19 cellular contexts compared by ENCODE assay signal in genomic region chr9:80158150-80158549, GRCh38.
DNase-seq lines count a peak whose midpoint lies in the region; ATAC-seq and TF ChIP-seq lines count a peak whose summit lies in the region.
"Had no signal": no experiment of that assay in that cellular context is flagged by ENCODE, and none has a peak within 500 bp of the region (broad histone marks: within the 10 kb centered on the region; RNA-seq: fewer than 3 reads in every experiment).

No MANE protein-coding gene starts in this region.

- H3K4me3 ChIP-seq in hepatocyte: no peak overlapping the region
- H3K4me3 ChIP-seq: A549, GM23338 had no signal

- H2AFZ ChIP-seq in hepatocyte: no peak overlapping the region
- H2AFZ ChIP-seq: GM23338 had no signal

- H3K27ac ChIP-seq in hepatocyte: no peak overlapping the region
- H3K27ac ChIP-seq: A549 had no signal

- H3K9me2 ChIP-seq in hepatocyte (replicated peaks; ENCODE audit: insufficient read depth): no peaks in the 10 kb centered on the region

- H3K79me2 ChIP-seq in hepatocyte: no peaks in the 10 kb centered on the region

- H4K20me1 ChIP-seq in hepatocyte (ENCODE audit: insufficient read depth, poor library complexity, severe bottlenecking): no peaks in the 10 kb centered on the region

- no peaks in the 10 kb centered on the region for H3K27me3 ChIP-seq in hepatocyte

- no peaks in the 10 kb centered on the region for H3K27me3 Mint-ChIP-seq in stimulated activated memory B cell treated with anti-CD40 and anti-IgM and Interleukin-4, amounts not matched to agents 10 μg/mL and 1 μg/mL and 100 μg/mL, for 72 hours

- ATAC-seq in stimulated activated memory B cell treated with anti-CD40 and anti-IgM and Interleukin-4, amounts not matched to agents 10 μg/mL and 1 μg/mL and 100 μg/mL, for 72 hours: no peak
- no peak for ATAC-seq in GM21786 (IDR thresholded peaks at IDR 0.05; ENCODE audit: unreplicated experiment)
- ATAC-seq: A549, left cardiac atrium, Panc1 had no signal

- H3K27ac Mint-ChIP-seq in stimulated activated memory B cell treated with anti-CD40 and anti-IgM and Interleukin-4, amounts not matched to agents 10 μg/mL and 1 μg/mL and 100 μg/mL, for 72 hours: peak overlapping the region; percentile 82
- H3K27ac Mint-ChIP-seq: activated naive CD8-positive, alpha-beta T cell; CD4-positive, alpha-beta T cell; GM23338 had no signal

- 33% methylated on average over 5 of the region's 5 CpGs for WGBS in hepatocyte (ENCODE audit: low lambda C conversion rate, missing lambda C conversion rate)

- peak; percentile 11 for DNase-seq in NCI-H2171 treated with DMSO at 0.1 percent for 48 hours (lab: John Stamatoyannopoulos, UW)
- DNase-seq in NCI-H2171 (lab: John Stamatoyannopoulos, UW): no peak
- peak; percentile 4 for DNase-seq in NCI-H526 treated with DMSO at 0.1 percent for 48 hours (lab: John Stamatoyannopoulos, UW)
- DNase-seq in hepatocyte (ENCODE audit: low spot score): peak; percentile 30
- no peak for DNase-seq in activated CD4-positive, alpha-beta T cell treated with anti-CD3 and anti-CD28 coated beads for 4 hours
- DNase-seq in mesenteric fat pad (ENCODE audit: low spot score): no peak
- DNase-seq: activated CD4-positive, alpha-beta T cell treated with anti-CD3 and anti-CD28 coated beads, Interleukin-2, amount 50 U/mL, for 48 hours; activated T-cell treated with anti-CD3 and anti-CD28 coated beads, Interleukin-2, amount 50 U/mL, for 48 hours; CD4-positive, alpha-beta T cell; effector CD8-positive, alpha-beta T cell; hypothalamus; left cardiac atrium; NCI-H1930 had no signal

- no peaks in the 10 kb centered on the region for H3K9me3 ChIP-seq in hepatocyte (ENCODE audit: low read depth)
- H3K9me3 ChIP-seq: A549 had no signal

- H3K9me3 Mint-ChIP-seq in stimulated activated memory B cell treated with anti-CD40 and anti-IgM and Interleukin-4, amounts not matched to agents 10 μg/mL and 1 μg/mL and 100 μg/mL, for 72 hours: peaks cover 12% of the 10 kb centered on the region
- H3K9me3 Mint-ChIP-seq: CD4-positive, alpha-beta T cell had no signal

- peaks cover 3% of the 10 kb centered on the region for H3K4me1 ChIP-seq in hepatocyte (ENCODE audit: insufficient read depth)
- H3K4me1 ChIP-seq: A549 had no signal

- peak overlapping the region; percentile 64 for H3K4me2 ChIP-seq in hepatocyte
- H3K4me2 ChIP-seq: A549, GM23338 had no signal

- TF ChIP-seq CTCF in hepatocyte (IDR thresholded peaks at IDR 0.05; ENCODE audit: poor library complexity): no peak

- peaks cover 7% of the 10 kb centered on the region for H3K36me3 Mint-ChIP-seq in stimulated activated memory B cell treated with anti-CD40 and anti-IgM and Interleukin-4, amounts not matched to agents 10 μg/mL and 1 μg/mL and 100 μg/mL, for 72 hours
- H3K36me3 Mint-ChIP-seq: activated naive CD8-positive, alpha-beta T cell had no signal

- no peak overlapping the region for H3K4me3 Mint-ChIP-seq in stimulated activated memory B cell treated with anti-CD40 and anti-IgM and Interleukin-4, amounts not matched to agents 10 μg/mL and 1 μg/mL and 100 μg/mL, for 72 hours
- H3K4me3 Mint-ChIP-seq: activated naive CD8-positive, alpha-beta T cell; CD4-positive, alpha-beta T cell; GM23338 had no signal

- peaks cover 40% of the 10 kb centered on the region for H3K4me1 Mint-ChIP-seq in stimulated activated memory B cell treated with anti-CD40 and anti-IgM and Interleukin-4, amounts not matched to agents 10 μg/mL and 1 μg/mL and 100 μg/mL, for 72 hours

- H3K36me3 ChIP-seq in hepatocyte (replicated peaks; ENCODE audit: insufficient read depth, low read depth): no peaks in the 10 kb centered on the region

Comparison
In these comparisons a context has a peak if more than half of its experiments do, and no peak if none do; other contexts are left out.
1. DNase-seq: peak in NCI-H2171 treated with DMSO at 0.1 percent for 48 hours (single experiment), NCI-H526 treated with DMSO at 0.1 percent for 48 hours (single experiment) and hepatocyte (single experiment); none in NCI-H2171 (single experiment), activated CD4-positive, alpha-beta T cell treated with anti-CD3 and anti-CD28 coated beads for 4 hours (0 of 2) and mesenteric fat pad (single experiment).